ENCODE assay signal across 8 cellular contexts in genomic region chr16:67164599-67165061, GRCh38.
DNase-seq lines count a peak whose midpoint lies in the region; ATAC-seq and TF ChIP-seq lines count a peak whose summit lies in the region.

HSF4 (plus strand) TSS chr16:67164745; CDS start chr16:67164812, 67 bp downstream.

- no peak within 1 kb of the TSS for H3K27ac ChIP-seq in muscle layer of duodenum (ENCODE audit: low read length)

- DNase-seq in OCI-M1 (lab: John Stamatoyannopoulos, UW) (peak; percentile 70), epidermal melanocyte (ENCODE audit: insufficient read length, low spot score) (peak; percentile 90), NAMALWA (ENCODE audit: low spot score) (no peak)

- H3K36me3 ChIP-seq in muscle layer of duodenum (ENCODE audit: control insufficient read depth in 1 of 2, insufficient read depth in 2 of 2, low read length in 2 of 2), result no peaks in the 10 kb centered on the region

- H3K9me3 ChIP-seq in muscle layer of duodenum (ENCODE audit: control insufficient read depth in 1 of 2, low read length in 2 of 2), result no peaks in the 10 kb centered on the region

- H3K4me3 ChIP-seq in GM12875 (ENCODE audit: low read depth, low read length) (peak within 1 kb of the TSS; percentile 43), muscle layer of duodenum (ENCODE audit: low read depth in 1 of 2, low read length in 2 of 2) (peak within 1 kb of the TSS; percentile 30 to 70)

- no peak for TF ChIP-seq CTCF in GM12875 (IDR thresholded peaks at IDR 0.05; ENCODE audit: borderline replicate concordance, insufficient read depth, low read depth, low read length)

- peaks cover 12 to 56% of the 10 kb centered on the region in 2 donors for H3K4me1 ChIP-seq in muscle layer of duodenum (ENCODE audit: control insufficient read depth in 1 of 2, insufficient read depth in 2 of 2, low read length in 2 of 2)

- H3K27me3 ChIP-seq in muscle layer of duodenum (ENCODE audit: low read depth, low read length), result peaks cover 17% of the 10 kb centered on the region

- ATAC-seq in GM19455 (IDR thresholded peaks at IDR 0.05; ENCODE audit: unreplicated experiment), result no peak
- no peak for ATAC-seq in GM18858 (IDR thresholded peaks at IDR 0.05; ENCODE audit: unreplicated experiment)
- ATAC-seq in HG02642 (IDR thresholded peaks at IDR 0.05; ENCODE audit: poor library complexity, unreplicated experiment), result no peak
